27 cellular contexts compared by ENCODE assay signal in genomic region chr14:81551471-81551870, GRCh38.
"Had no signal": no experiment of that assay in that cellular context is flagged by ENCODE, and none has a peak within 500 bp of the region (broad histone marks: within the 10 kb centered on the region; RNA-seq: fewer than 3 reads in every experiment).

No MANE protein-coding gene starts in this region.

- DNase-seq: activated B cell treated with CpG ODN at 0.5 μM for 24 hours; activated CD4-positive, alpha-beta memory T cell treated with anti-CD3 and anti-CD28 coated beads for 36 hours; activated CD4-positive, alpha-beta T cell treated with anti-CD3 and anti-CD28 coated beads, Interleukin-2, amount 10 ng/mL, durations not matched to agents 24 days and 14 days; activated CD8-positive, alpha-beta memory T cell treated with anti-CD3 and anti-CD28 coated beads, Interleukin-2, amount 10 ng/mL, durations not matched to agents 7 days and 5 days; activated CD8-positive, alpha-beta memory T cell treated with anti-CD3 and anti-CD28 coated beads, Interleukin-2, amount 50 U/mL, for 4 hours; activated CD8-positive, alpha-beta T cell treated with anti-CD3 and anti-CD28 coated beads, Interleukin-2, amount 10 ng/mL, durations not matched to agents 7 days and 5 days; activated effector memory CD4-positive, alpha-beta T cell treated with anti-CD3 and anti-CD28 coated beads, Interleukin-2, amount 50 U/mL, for 16 hours; activated naive CD4-positive, alpha-beta T cell treated with anti-CD3 and anti-CD28 coated beads for 36 hours; activated naive CD8-positive, alpha-beta T cell treated with anti-CD3 and anti-CD28 coated beads for 36 hours; activated naive CD8-positive, alpha-beta T cell treated with anti-CD3 and anti-CD28 coated beads, Interleukin-2, amount 50 U/mL, for 24 hours; activated T-cell treated with anti-CD3 and anti-CD28 coated beads, Interleukin-2, amount 50 U/mL, for 1 hour; activated T-cell treated with anti-CD3 and anti-CD28 coated beads, Interleukin-2, amount 50 U/mL, for 48 hours; adrenal gland; amygdala; aorta; caudate nucleus; colonic mucosa; effector CD8-positive, alpha-beta T cell; esophagus squamous epithelium; gastrocnemius medialis; glutamatergic neuron; heart left ventricle; T-helper 1 cell; T-helper 17 cell; T1000; WERI-Rb-1 had no signal

- H3K4me1 ChIP-seq: adrenal gland, colonic mucosa, esophagus squamous epithelium, gastrocnemius medialis, heart left ventricle had no signal

- H3K27me3 ChIP-seq: adrenal gland, colonic mucosa, esophagus squamous epithelium, gastrocnemius medialis, heart left ventricle had no signal

- H3K36me3 ChIP-seq: adrenal gland, colonic mucosa, esophagus squamous epithelium, gastrocnemius medialis, heart left ventricle, WERI-Rb-1 had no signal

- H3K27ac ChIP-seq: adrenal gland, colonic mucosa, epithelial cell of prostate, esophagus squamous epithelium, gastrocnemius medialis, heart left ventricle, WERI-Rb-1 had no signal

- H3K9me3 ChIP-seq: adrenal gland, colonic mucosa, esophagus squamous epithelium, gastrocnemius medialis, heart left ventricle had no signal

- H3K4me3 ChIP-seq: adrenal gland, colonic mucosa, esophagus squamous epithelium, gastrocnemius medialis, heart left ventricle had no signal
